ENCODE assay signal across 8 cellular contexts in genomic region chr6:154605207-154605877, GRCh38.
DNase-seq lines count a peak whose midpoint lies in the region; ATAC-seq lines count a peak whose summit lies in the region.

No MANE protein-coding gene starts in this region.

- peak; percentile 58 for DNase-seq in activated CD4-positive, alpha-beta T cell treated with anti-CD3 and anti-CD28 coated beads for 36 hours
- DNase-seq in activated CD4-positive, alpha-beta T cell treated with anti-CD3 and anti-CD28 coated beads for 1 hour, result no peak
- DNase-seq in NCI-H748 treated with DMSO at 0.1 percent for 48 hours (lab: John Stamatoyannopoulos, UW), result peak; percentile 10
- peak; percentile 6 to 46 for DNase-seq in stimulated activated CD4-positive, alpha-beta T cell treated with anti-CD3 and anti-CD28 coated beads, Interleukin-2, amount 100 ng/mL, for 24 hours
- DNase-seq in cerebellum (ENCODE audit: low spot score), result no peak
- no peak for DNase-seq in SK-N-DZ (ENCODE audit: low spot score)
- DNase-seq in H7, result no peak

- peak; percentile 50 for ATAC-seq in activated CD4-positive, alpha-beta T cell treated with anti-CD3 and anti-CD28 coated beads for 36 hours
- ATAC-seq in HG02610 (IDR thresholded peaks at IDR 0.05; ENCODE audit: unreplicated experiment), result peak; percentile 52

- CTCF ChIA-PET in activated CD4-positive, alpha-beta T cell treated with anti-CD3 and anti-CD28 coated beads for 36 hours (lab: Charles Lee), result interaction anchor here (0.9 to 1.3 kb wide), 3 partner anchors 9 to 260 kb away, joined by 3 read pairs; no protein-coding TSS in a partner anchor

- H3K9me3 Mint-ChIP-seq in activated CD4-positive, alpha-beta T cell treated with anti-CD3 and anti-CD28 coated beads for 36 hours (ENCODE audit: low read depth), result no peaks in the 10 kb centered on the region

- H3K4me1 Mint-ChIP-seq in activated CD4-positive, alpha-beta T cell treated with anti-CD3 and anti-CD28 coated beads for 36 hours, result peaks cover 39% of the 10 kb centered on the region

- no peaks in the 10 kb centered on the region for H3K36me3 ChIP-seq in H7 (replicated peaks; ENCODE audit: control insufficient read depth, insufficient read depth, low read length)

- H3K4me3 Mint-ChIP-seq in activated CD4-positive, alpha-beta T cell treated with anti-CD3 and anti-CD28 coated beads for 36 hours, result peak overlapping the region; percentile 49

- H3K27ac Mint-ChIP-seq in activated CD4-positive, alpha-beta T cell treated with anti-CD3 and anti-CD28 coated beads for 36 hours, result peak overlapping the region; percentile 84

- intact Hi-C loops in activated CD4-positive, alpha-beta T cell treated with anti-CD3 and anti-CD28 coated beads for 36 hours (cut with DNase I, micrococcal nuclease), result loop anchor here (1.0 to 10.0 kb wide), 9 partner anchors 127 to 1623 kb away; partner anchors contain the start of genes SCAF8 (in 2 of the 2) and FBXO5 (in 1 of the 2)

- H3K36me3 Mint-ChIP-seq in activated CD4-positive, alpha-beta T cell treated with anti-CD3 and anti-CD28 coated beads for 36 hours (ENCODE audit: low read depth), result no peaks in the 10 kb centered on the region

- POLR2A ChIA-PET in activated CD4-positive, alpha-beta T cell treated with anti-CD3 and anti-CD28 coated beads for 36 hours (lab: Charles Lee), result no interaction called here

- no peak overlapping the region for H3K4me3 ChIP-seq in H7 (ENCODE audit: insufficient read depth, low read depth, low read length)

- peaks cover 2% of the 10 kb centered on the region for H3K27me3 Mint-ChIP-seq in activated CD4-positive, alpha-beta T cell treated with anti-CD3 and anti-CD28 coated beads for 36 hours

- H3K27me3 ChIP-seq in H7 (ENCODE audit: control insufficient read depth, insufficient read depth, low read length), result no peaks in the 10 kb centered on the region; the same call in 1 of the 2 replicates

Comparison
In these comparisons a context has a peak if more than half of its experiments do, and no peak if none do; other contexts are left out.
1. DNase-seq: peak in activated CD4-positive, alpha-beta T cell treated with anti-CD3 and anti-CD28 coated beads for 36 hours (single experiment), NCI-H748 treated with DMSO at 0.1 percent for 48 hours (single experiment) and stimulated activated CD4-positive, alpha-beta T cell treated with anti-CD3 and anti-CD28 coated beads, Interleukin-2, amount 100 ng/mL, for 24 hours (2 of 2); none in activated CD4-positive, alpha-beta T cell treated with anti-CD3 and anti-CD28 coated beads for 1 hour (single experiment), cerebellum (single experiment), SK-N-DZ (single experiment) and H7 (single experiment).